Comparison of ENCODE assay signal across 9 cellular contexts in genomic region chr4:174631901-174632758, GRCh38.
A peak's percentile ranks its signal among the peaks of the same experiment; 100 is the strongest.
DNase-seq lines count a peak whose midpoint lies in the region; ATAC-seq, FAIRE-seq and TF ChIP-seq lines count a peak whose summit lies in the region.
"Had no signal": no experiment of that assay in that cellular context is flagged by ENCODE, and none has a peak within 500 bp of the region (broad histone marks: within the 10 kb centered on the region; RNA-seq: fewer than 3 reads in every experiment).

No MANE protein-coding gene starts in this region.

- no peaks in the 10 kb centered on the region for H3K27me3 ChIP-seq in CD4-positive, CD25-positive, alpha-beta regulatory T cell (ENCODE audit: control insufficient read depth, insufficient read depth, low read length)
- H3K27me3 ChIP-seq in OCI-LY1 (ENCODE audit: insufficient read depth, low read length): no peaks in the 10 kb centered on the region
- H3K27me3 ChIP-seq: SJSA1 had no signal

- H3K9me3 ChIP-seq in CD4-positive, CD25-positive, alpha-beta regulatory T cell (ENCODE audit: control insufficient read depth in 2 of 2, low read length in 2 of 2): no peaks in the 10 kb centered on the region
- H3K9me3 ChIP-seq in OCI-LY1 (ENCODE audit: low read length): no peaks in the 10 kb centered on the region
- H3K9me3 ChIP-seq: SJSA1 had no signal

- peak in 2 of 3 donors; percentile 34 to 42 for DNase-seq in CD4-positive, CD25-positive, alpha-beta regulatory T cell
- no peak for DNase-seq in neural crest cell (ENCODE audit: low read depth, low spot score)
- DNase-seq in posterior cingulate gyrus: no peak
- no peak for DNase-seq in activated effector memory CD4-positive, alpha-beta T cell treated with Interleukin-2 at 50 U/mL for 16 hours

- no peaks in the 10 kb centered on the region for H3K36me3 ChIP-seq in CD4-positive, CD25-positive, alpha-beta regulatory T cell (ENCODE audit: control insufficient read depth, insufficient read depth, low read length)
- no peaks in the 10 kb centered on the region for H3K36me3 ChIP-seq in OCI-LY1 (ENCODE audit: insufficient read depth, low read length)
- H3K36me3 ChIP-seq: SJSA1 had no signal

- H3K27ac ChIP-seq in CD4-positive, CD25-positive, alpha-beta regulatory T cell (ENCODE audit: insufficient read depth, low read length, poor library complexity, severe bottlenecking): no peak overlapping the region
- H3K27ac ChIP-seq in OCI-LY1 (ENCODE audit: low read depth, low read length, poor library complexity, severe bottlenecking): no peak overlapping the region
- H3K27ac ChIP-seq: SJSA1 had no signal

- no peak overlapping the region for H2AFZ ChIP-seq in OCI-LY1 (ENCODE audit: low read length)

- H3K27me3 Mint-ChIP-seq in CD4-positive, CD25-positive, alpha-beta regulatory T cell: no peaks in the 10 kb centered on the region
- H3K27me3 Mint-ChIP-seq in neural crest cell (ENCODE audit: low read depth): no peaks in the 10 kb centered on the region

- H3K4me1 ChIP-seq in CD4-positive, CD25-positive, alpha-beta regulatory T cell (ENCODE audit: control insufficient read depth, insufficient read depth, low read length, poor library complexity, severe bottlenecking): no peaks in the 10 kb centered on the region
- H3K4me1 ChIP-seq in OCI-LY1 (ENCODE audit: insufficient read depth, low read length, severe bottlenecking): no peaks in the 10 kb centered on the region
- H3K4me1 ChIP-seq: SJSA1 had no signal

- peak; percentile 95 for FAIRE-seq in endometrium (lab: Jason Lieb, UNC)

- H4K20me1 ChIP-seq in OCI-LY1 (ENCODE audit: insufficient read depth, low read length): no peaks in the 10 kb centered on the region

- H3K36me3 Mint-ChIP-seq in CD4-positive, CD25-positive, alpha-beta regulatory T cell: no peaks in the 10 kb centered on the region
- H3K36me3 Mint-ChIP-seq in neural crest cell (ENCODE audit: low read depth): no peaks in the 10 kb centered on the region

- no peaks in the 10 kb centered on the region for H3K9me2 ChIP-seq in OCI-LY1 (ENCODE audit: low read depth, low read length)

- no peaks in the 10 kb centered on the region for H3F3A ChIP-seq in OCI-LY1 (ENCODE audit: insufficient read depth, low read length)

- TF ChIP-seq CTCF in OCI-LY1 (IDR thresholded peaks at IDR 0.05; ENCODE audit: low read length): peak; percentile 92
- TF ChIP-seq CTCF in neural crest cell (conservative IDR thresholded peaks at IDR 0.05): peak; percentile 86

- no peak overlapping the region for H3K4me3 Mint-ChIP-seq in CD4-positive, CD25-positive, alpha-beta regulatory T cell
- H3K4me3 Mint-ChIP-seq in neural crest cell: no peak overlapping the region

- intact Hi-C loops in posterior cingulate gyrus (cut with DNase I): loop anchor here (2.0 kb wide), 1 partner anchor 267 kb away; no protein-coding TSS in a partner anchor

- peak in 1 of 2 donors; percentile 43 for ATAC-seq in CD4-positive, CD25-positive, alpha-beta regulatory T cell (ENCODE audit: low read depth in 2 of 2)
- ATAC-seq in GM18868 (IDR thresholded peaks at IDR 0.05; ENCODE audit: unreplicated experiment): peak; percentile 79
- peak; percentile 78 for ATAC-seq in HG03280 (IDR thresholded peaks at IDR 0.05; ENCODE audit: unreplicated experiment)

- H3K79me2 ChIP-seq in OCI-LY1 (ENCODE audit: insufficient read depth, low read length): no peaks in the 10 kb centered on the region

- no peak overlapping the region for H3K4me3 ChIP-seq in CD4-positive, CD25-positive, alpha-beta regulatory T cell (ENCODE audit: low read depth, low read length)
- H3K4me3 ChIP-seq in OCI-LY1 (ENCODE audit: low read depth, low read length, poor library complexity, severe bottlenecking): no peak overlapping the region
- H3K4me3 ChIP-seq: SJSA1 had no signal

- H3K9me3 Mint-ChIP-seq in CD4-positive, CD25-positive, alpha-beta regulatory T cell: no peaks in the 10 kb centered on the region
- no peaks in the 10 kb centered on the region for H3K9me3 Mint-ChIP-seq in neural crest cell

- H3K4me2 ChIP-seq in OCI-LY1 (ENCODE audit: low read length): no peak overlapping the region

- H3K9ac ChIP-seq in OCI-LY1 (ENCODE audit: low read length): no peak overlapping the region

- peaks cover 0 to 8% (median 6%) of the 10 kb centered on the region in 4 donors for H3K4me1 Mint-ChIP-seq in CD4-positive, CD25-positive, alpha-beta regulatory T cell
- no peaks in the 10 kb centered on the region for H3K4me1 Mint-ChIP-seq in neural crest cell

- no peak overlapping the region for H3K27ac Mint-ChIP-seq in CD4-positive, CD25-positive, alpha-beta regulatory T cell
- H3K27ac Mint-ChIP-seq in neural crest cell (ENCODE audit: unreplicated experiment): no peak overlapping the region

Comparison
In these comparisons a context has a peak if more than half of its experiments do, and no peak if none do; other contexts are left out.
1. DNase-seq: peak in CD4-positive, CD25-positive, alpha-beta regulatory T cell (2 of 3); none in neural crest cell (single experiment), posterior cingulate gyrus (0 of 10) and activated effector memory CD4-positive, alpha-beta T cell treated with Interleukin-2 at 50 U/mL for 16 hours (single experiment).